Comparison of ENCODE assay signal across 16 cellular contexts in the genomic region with DNA sequence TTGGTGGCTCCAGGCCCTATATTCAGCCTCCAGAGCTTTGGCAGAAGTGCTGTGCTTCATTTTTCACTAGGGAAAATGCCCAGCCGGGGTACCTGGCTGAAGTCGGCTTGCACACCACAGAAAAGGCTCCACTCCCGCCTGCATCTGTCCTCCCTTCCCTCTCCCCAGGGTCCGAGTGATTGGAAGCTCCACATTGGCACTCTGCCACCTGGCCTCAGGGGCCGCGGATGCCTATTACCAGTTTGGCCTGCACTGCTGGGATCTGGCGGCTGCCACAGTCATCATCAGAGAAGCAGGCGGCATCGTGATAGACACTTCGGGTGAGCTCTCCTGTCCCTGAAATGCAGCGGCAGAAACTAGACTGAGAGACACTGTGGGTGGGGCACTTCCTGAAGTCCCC.
"Had no signal": no experiment of that assay in that cellular context is flagged by ENCODE, and none has a peak within 500 bp of the region (broad histone marks: within the 10 kb centered on the region; RNA-seq: fewer than 3 reads in every experiment).

No MANE protein-coding gene starts in this region.

- H3K27me3 ChIP-seq: cardiac muscle cell, gastroesophageal sphincter, testis, upper lobe of right lung had no signal

- H3K4me1 ChIP-seq: testis, upper lobe of right lung had no signal

- H3K36me3 Mint-ChIP-seq: activated naive CD8-positive, alpha-beta T cell treated with anti-CD3 and anti-CD28 coated beads, Interleukin-2, amount 10 ng/mL, durations not matched to agents 7 days and 5 days; memory B cell had no signal

- H3K4me1 Mint-ChIP-seq: activated naive CD8-positive, alpha-beta T cell treated with anti-CD3 and anti-CD28 coated beads, Interleukin-2, amount 10 ng/mL, durations not matched to agents 7 days and 5 days had no signal

- H3K4me3 Mint-ChIP-seq: activated CD8-positive, alpha-beta T cell treated with anti-CD3 and anti-CD28 coated beads for 36 hours; activated naive CD8-positive, alpha-beta T cell treated with anti-CD3 and anti-CD28 coated beads, Interleukin-2, amount 10 ng/mL, durations not matched to agents 7 days and 5 days; activated T-cell treated with anti-CD3 and anti-CD28 coated beads, Interleukin-2, amount 50 U/mL, for 72 hours; memory B cell; nephron had no signal

- H3K9me3 ChIP-seq: gastroesophageal sphincter, testis, upper lobe of right lung had no signal

- ATAC-seq: activated CD8-positive, alpha-beta T cell treated with anti-CD3 and anti-CD28 coated beads for 36 hours; activated T-cell treated with anti-CD3 and anti-CD28 coated beads, Interleukin-2, amount 50 U/mL, for 72 hours; gastroesophageal sphincter; left lobe of liver; stimulated activated naive CD8-positive, alpha-beta T cell treated with anti-CD3 and anti-CD28 coated beads, Interleukin-15, Interleukin-2, amounts not matched to agents 100 U/mL and 50 U/mL, for 24 hours; upper lobe of right lung had no signal

- H3K4me3 ChIP-seq: cardiac muscle cell, gastroesophageal sphincter, testis, upper lobe of right lung had no signal

- H3K27ac ChIP-seq: cardiac muscle cell, testis, upper lobe of right lung had no signal

- H3K27me3 Mint-ChIP-seq: activated CD8-positive, alpha-beta T cell treated with anti-CD3 and anti-CD28 coated beads for 36 hours; activated naive CD8-positive, alpha-beta T cell treated with anti-CD3 and anti-CD28 coated beads, Interleukin-2, amount 10 ng/mL, durations not matched to agents 7 days and 5 days; memory B cell had no signal

- H3K36me3 ChIP-seq: cardiac muscle cell had no signal

- DNase-seq: activated CD4-positive, alpha-beta T cell treated with anti-CD3 and anti-CD28 coated beads for 4 hours; activated CD8-positive, alpha-beta memory T cell treated with anti-CD3 and anti-CD28 coated beads, Interleukin-2, amount 50 U/mL, for 4 hours; activated CD8-positive, alpha-beta T cell treated with anti-CD3 and anti-CD28 coated beads for 36 hours; activated naive CD8-positive, alpha-beta T cell treated with anti-CD3 and anti-CD28 coated beads, Interleukin-2, amount 10 ng/mL, durations not matched to agents 7 days and 5 days; activated T-cell treated with anti-CD3 and anti-CD28 coated beads, Interleukin-2, amount 50 U/mL, for 72 hours; islet precursor cell; stimulated activated CD4-positive, alpha-beta T cell treated with anti-CD3 and anti-CD28 coated beads, Interleukin-4, amount 100 ng/mL, for 1 hour; stimulated activated CD8-positive, alpha-beta memory T cell treated with anti-CD3 and anti-CD28 coated beads, Interleukin-4, amount 100 ng/mL, for 48 hours; stimulated activated naive CD8-positive, alpha-beta T cell treated with anti-CD3 and anti-CD28 coated beads, Interleukin-15, Interleukin-2, amounts not matched to agents 100 U/mL and 50 U/mL, for 24 hours; upper lobe of right lung had no signal

- H3K27ac Mint-ChIP-seq: activated CD8-positive, alpha-beta T cell treated with anti-CD3 and anti-CD28 coated beads for 36 hours; activated naive CD8-positive, alpha-beta T cell treated with anti-CD3 and anti-CD28 coated beads, Interleukin-2, amount 10 ng/mL, durations not matched to agents 7 days and 5 days; activated T-cell treated with anti-CD3 and anti-CD28 coated beads, Interleukin-2, amount 50 U/mL, for 72 hours; memory B cell; nephron had no signal

- H3K9me3 Mint-ChIP-seq: activated CD8-positive, alpha-beta T cell treated with anti-CD3 and anti-CD28 coated beads for 36 hours; activated naive CD8-positive, alpha-beta T cell treated with anti-CD3 and anti-CD28 coated beads, Interleukin-2, amount 10 ng/mL, durations not matched to agents 7 days and 5 days; activated T-cell treated with anti-CD3 and anti-CD28 coated beads, Interleukin-2, amount 50 U/mL, for 72 hours; memory B cell; nephron had no signal
